ENCODE assay signal across 20 cellular contexts in genomic region chr3:86960551-86960950, GRCh38. TPM values are rescaled to one million over a fixed set of nuclear protein-coding genes. Genes with fewer than 3 reads are reported as not detected.
"Had no signal": no experiment of that assay in that cellular context is flagged by ENCODE, and none has a peak within 500 bp of the region (broad histone marks: within the 10 kb centered on the region; RNA-seq: fewer than 3 reads in every experiment).

No MANE protein-coding gene starts in this region.

- H3K79me2 ChIP-seq: hepatocyte had no signal

- H3K36me3 Mint-ChIP-seq: activated naive CD8-positive, alpha-beta T cell; naive B cell; neural progenitor cell had no signal

- H3K4me1 ChIP-seq: neural progenitor cell, pancreas, upper lobe of left lung had no signal

- H3K4me3 ChIP-seq: dorsolateral prefrontal cortex, hepatocyte, lung, neural progenitor cell, pancreas, sigmoid colon, upper lobe of left lung had no signal

- H3K9ac ChIP-seq: neural progenitor cell had no signal

- H3K9me3 ChIP-seq: pancreas, sigmoid colon, upper lobe of left lung had no signal

- DNase-seq: activated B cell treated with CpG ODN at 0.5 μM for 24 hours; activated CD4-positive, alpha-beta T cell treated with anti-CD3 and anti-CD28 coated beads for 48 hours; activated CD8-positive, alpha-beta memory T cell treated with anti-CD3 and anti-CD28 coated beads, Interleukin-2, amount 50 U/mL, for 48 hours; activated gamma-delta T cell treated with Interleukin-2 at 50 U/mL for 16 hours; activated T-cell treated with anti-CD3 and anti-CD28 coated beads, Interleukin-2, amount 50 U/mL, for 72 hours; anterior cingulate cortex; dorsolateral prefrontal cortex; endodermal cell; islet precursor cell; naive B cell; pancreas; sigmoid colon; stimulated activated CD4-positive, alpha-beta T cell treated with anti-CD3 and anti-CD28 coated beads, Interleukin-1b, Interleukin-23, amount 100 ng/mL, for 48 hours; stimulated activated naive CD8-positive, alpha-beta T cell treated with anti-CD3 and anti-CD28 coated beads, Interleukin-15, amount 100 ng/mL, for 72 hours; T-helper 2 cell; upper lobe of left lung had no signal

- H3K27ac Mint-ChIP-seq: activated B cell treated with CpG ODN at 0.5 μM for 24 hours; activated naive CD8-positive, alpha-beta T cell; activated T-cell treated with anti-CD3 and anti-CD28 coated beads, Interleukin-2, amount 50 U/mL, for 72 hours; endodermal cell; naive B cell; neural progenitor cell; stimulated activated naive CD8-positive, alpha-beta T cell treated with anti-CD3 and anti-CD28 coated beads, Interleukin-15, amount 100 ng/mL, for 72 hours had no signal

- H3K4me1 Mint-ChIP-seq: activated B cell treated with CpG ODN at 0.5 μM for 24 hours; naive B cell; neural progenitor cell; stimulated activated naive CD8-positive, alpha-beta T cell treated with anti-CD3 and anti-CD28 coated beads, Interleukin-15, amount 100 ng/mL, for 72 hours had no signal

- H3K27me3 Mint-ChIP-seq: activated B cell treated with CpG ODN at 0.5 μM for 24 hours; activated naive CD8-positive, alpha-beta T cell; naive B cell; stimulated activated naive CD8-positive, alpha-beta T cell treated with anti-CD3 and anti-CD28 coated beads, Interleukin-15, amount 100 ng/mL, for 72 hours had no signal

- H3K27ac ChIP-seq: dorsolateral prefrontal cortex, neural progenitor cell, pancreas, upper lobe of left lung had no signal

- H2AFZ ChIP-seq: hepatocyte, neural progenitor cell had no signal

- H3K27me3 ChIP-seq: hepatocyte, neural progenitor cell, pancreas, sigmoid colon, upper lobe of left lung had no signal

- H3K9me3 Mint-ChIP-seq: activated B cell treated with CpG ODN at 0.5 μM for 24 hours; activated T-cell treated with anti-CD3 and anti-CD28 coated beads, Interleukin-2, amount 50 U/mL, for 72 hours; endodermal cell; neural progenitor cell had no signal

- H3K4me3 Mint-ChIP-seq: activated B cell treated with CpG ODN at 0.5 μM for 24 hours; activated naive CD8-positive, alpha-beta T cell; activated T-cell treated with anti-CD3 and anti-CD28 coated beads, Interleukin-2, amount 50 U/mL, for 72 hours; endodermal cell; naive B cell; neural progenitor cell; stimulated activated naive CD8-positive, alpha-beta T cell treated with anti-CD3 and anti-CD28 coated beads, Interleukin-15, amount 100 ng/mL, for 72 hours had no signal

- ATAC-seq: activated T-cell treated with anti-CD3 and anti-CD28 coated beads, Interleukin-2, amount 50 U/mL, for 72 hours; stimulated activated naive CD8-positive, alpha-beta T cell treated with anti-CD3 and anti-CD28 coated beads, Interleukin-15, amount 100 ng/mL, for 72 hours had no signal

- H3K36me3 ChIP-seq: neural progenitor cell, pancreas, upper lobe of left lung had no signal

- H3K4me2 ChIP-seq: hepatocyte, neural progenitor cell had no signal

RNA-seq across cellular contexts. Expression of gene VGLL3, which starts 30.4 kb away (rescaled TPM):
- total RNA-seq: activated B cell treated with CpG ODN at 0.5 μM for 24 hours; activated T-cell treated with anti-CD3 and anti-CD28 coated beads, Interleukin-2, amount 50 U/mL, for 72 hours had no signal
